In genomic region chr11:75078233-75078632, GRCh38 we compare ENCODE assay signal across 23 cellular contexts. TPM values are rescaled to one million over a fixed set of nuclear protein-coding genes. Genes with fewer than 3 reads are reported as not detected.
DNase-seq lines count a peak whose midpoint lies in the region; ATAC-seq and TF ChIP-seq lines count a peak whose summit lies in the region.
"Had no signal": no experiment of that assay in that cellular context is flagged by ENCODE, and none has a peak within 500 bp of the region (broad histone marks: within the 10 kb centered on the region; RNA-seq: fewer than 3 reads in every experiment).

No MANE protein-coding gene starts in this region.

- no peak overlapping the region for H3K4me2 ChIP-seq in GM23338
- no peak overlapping the region for H3K4me2 ChIP-seq in trophoblast cell (ENCODE audit: low read length)
- H3K4me2 ChIP-seq in smooth muscle cell = no peak overlapping the region
- H3K4me2 ChIP-seq: BLaER1 had no signal

- no peak overlapping the region for H4K12ac ChIP-seq in trophoblast cell (ENCODE audit: low read depth, low read length)

- no peak overlapping the region for H4K91ac ChIP-seq in trophoblast cell (ENCODE audit: low read depth, low read length)

- no peak overlapping the region for H3K9ac ChIP-seq in NT2/D1 (ENCODE audit: insufficient read length, low read depth)
- H3K9ac ChIP-seq in trophoblast cell (ENCODE audit: low read length) = no peak overlapping the region
- no peak overlapping the region for H3K9ac ChIP-seq in smooth muscle cell (ENCODE audit: low read depth)
- H3K9ac ChIP-seq: BLaER1 had no signal

- H2AFZ ChIP-seq in GM23338 = no peak overlapping the region
- H2AFZ ChIP-seq in trophoblast cell (ENCODE audit: insufficient read depth, low read length, poor library complexity) = no peak overlapping the region
- H2AFZ ChIP-seq in smooth muscle cell (ENCODE audit: low read depth) = no peak overlapping the region

- no peaks in the 10 kb centered on the region for H3K36me3 Mint-ChIP-seq in GM23338 (ENCODE audit: low read depth)
- H3K36me3 Mint-ChIP-seq: activated naive CD4-positive, alpha-beta T cell treated with anti-CD3 and anti-CD28 coated beads, Interleukin-2, amount 10 ng/mL, durations not matched to agents 7 days and 5 days; brain had no signal

- no peaks in the 10 kb centered on the region for H3K27me3 Mint-ChIP-seq in GM23338 (ENCODE audit: insufficient read depth, low read depth, poor library complexity)

- DNase-seq in GM23338 (ENCODE audit: low spot score) = peak; percentile 53
- peak; percentile 15 for DNase-seq in NT2/D1 (ENCODE audit: low read depth, low spot score)
- peak; percentile 22 for DNase-seq in choroid plexus epithelial cell (ENCODE audit: low read depth)
- peak; percentile 53 to 82 for DNase-seq in trophoblast cell
- DNase-seq in smooth muscle cell (lab: John Stamatoyannopoulos, UW; ENCODE audit: unreplicated experiment) = no peak
- DNase-seq in AML-193 (lab: John Stamatoyannopoulos, UW) = no peak
- no peak for DNase-seq in activated CD8-positive, alpha-beta memory T cell treated with anti-CD3 and anti-CD28 coated beads, Interleukin-2, amount 50 U/mL, for 48 hours
- DNase-seq: activated naive CD4-positive, alpha-beta T cell treated with anti-CD3 and anti-CD28 coated beads, Interleukin-2, amount 10 ng/mL, durations not matched to agents 7 days and 5 days; activated T-cell treated with anti-CD3 and anti-CD28 coated beads for 4 hours; DND-41; dorsolateral prefrontal cortex; NCI-H1417; NCI-H82; nephron progenitor cell; stimulated activated CD4-positive, alpha-beta T cell treated with anti-CD3 and anti-CD28 coated beads, Interleukin-12 subunit alpha, Interleukin-12 subunit beta, amount 100 ng/mL, for 4 hours; thyroid gland had no signal

- H3K27ac Mint-ChIP-seq in GM23338 = no peak overlapping the region
- H3K27ac Mint-ChIP-seq: activated naive CD4-positive, alpha-beta T cell treated with anti-CD3 and anti-CD28 coated beads, Interleukin-2, amount 10 ng/mL, durations not matched to agents 7 days and 5 days; brain; nephron progenitor cell had no signal

- no peak overlapping the region for H2BK5ac ChIP-seq in trophoblast cell (ENCODE audit: low read depth, low read length, poor library complexity)

- H3K4me3 ChIP-seq in GM23338 (no peak overlapping the region), NT2/D1 (ENCODE audit: insufficient read length, low read depth) (no peak overlapping the region), choroid plexus epithelial cell (ENCODE audit: low read depth, low read length) (no peak overlapping the region), trophoblast cell (ENCODE audit: low read depth, low read length) (no peak overlapping the region), smooth muscle cell (no peak overlapping the region)
- H3K4me3 ChIP-seq: BLaER1, dorsolateral prefrontal cortex, prostate gland, thyroid gland had no signal

- no peak overlapping the region for H3K18ac ChIP-seq in trophoblast cell (ENCODE audit: low read length)

- H3K36me3 ChIP-seq in GM23338 (ENCODE audit: insufficient read depth) (no peaks in the 10 kb centered on the region), NT2/D1 (ENCODE audit: insufficient read depth, insufficient read length, low read length) (no peaks in the 10 kb centered on the region), trophoblast cell (ENCODE audit: control insufficient read depth in 1 of 2, insufficient read depth in 2 of 2, low read length in 2 of 2) (no peaks in the 10 kb centered on the region), smooth muscle cell (ENCODE audit: low read depth) (no peaks in the 10 kb centered on the region)
- H3K36me3 ChIP-seq: BLaER1, prostate gland, thyroid gland had no signal

- no peak overlapping the region for H3K23ac ChIP-seq in trophoblast cell (ENCODE audit: low read length)

- ATAC-seq in GM23338 = no peak
- ATAC-seq in GM18907 (IDR thresholded peaks at IDR 0.05; ENCODE audit: unreplicated experiment) = no peak
- ATAC-seq: Panc1 had no signal

- H3K9me3 ChIP-seq in NT2/D1 (ENCODE audit: insufficient read depth, low read length) (no peaks in the 10 kb centered on the region), trophoblast cell (ENCODE audit: insufficient read depth, low read depth, low read length) (no peaks in the 10 kb centered on the region), smooth muscle cell (replicated peaks; ENCODE audit: low read depth) (no peaks in the 10 kb centered on the region)
- H3K9me3 ChIP-seq: prostate gland, thyroid gland had no signal

- H4K20me1 ChIP-seq in GM23338 (replicated peaks; ENCODE audit: insufficient read depth) = no peaks in the 10 kb centered on the region
- H4K20me1 ChIP-seq in smooth muscle cell (ENCODE audit: low read depth) = no peaks in the 10 kb centered on the region
- H4K20me1 ChIP-seq: BLaER1 had no signal

- WGBS in trophoblast cell (ENCODE audit: extremely low coverage, insufficient coverage, insufficient read length) = no CpG with 5 or more reads among the region's 2 CpGs
- WGBS in smooth muscle cell (ENCODE audit: low lambda C conversion rate) = 83% methylated on average over 2 of the region's 2 CpGs

- TF ChIP-seq CTCF in GM23338 (conservative IDR thresholded peaks at IDR 0.05; ENCODE audit: low read depth in 2 of 2) (no peak), choroid plexus epithelial cell (conservative IDR thresholded peaks at IDR 0.05; ENCODE audit: low read depth, low read length) (no peak), smooth muscle cell (IDR thresholded peaks at IDR 0.05; ENCODE audit: borderline replicate concordance, insufficient read depth, poor library complexity, severe bottlenecking) (no peak)

- H3K9me3 Mint-ChIP-seq in GM23338 = no peaks in the 10 kb centered on the region
- H3K9me3 Mint-ChIP-seq: activated naive CD4-positive, alpha-beta T cell treated with anti-CD3 and anti-CD28 coated beads, Interleukin-2, amount 10 ng/mL, durations not matched to agents 7 days and 5 days; brain; nephron progenitor cell had no signal

- H3K4me3 Mint-ChIP-seq in GM23338 = no peak overlapping the region
- H3K4me3 Mint-ChIP-seq: activated naive CD4-positive, alpha-beta T cell treated with anti-CD3 and anti-CD28 coated beads, Interleukin-2, amount 10 ng/mL, durations not matched to agents 7 days and 5 days; brain; nephron progenitor cell had no signal

- no peaks in the 10 kb centered on the region; the same call in 2 of the 3 replicates for H3K4me1 Mint-ChIP-seq in GM23338
- H3K4me1 Mint-ChIP-seq: activated naive CD4-positive, alpha-beta T cell treated with anti-CD3 and anti-CD28 coated beads, Interleukin-2, amount 10 ng/mL, durations not matched to agents 7 days and 5 days; brain; nephron progenitor cell had no signal

- H3K27ac ChIP-seq in GM23338 (ENCODE audit: low read depth) (no peak overlapping the region), trophoblast cell (ENCODE audit: low read depth, low read length) (no peak overlapping the region), smooth muscle cell (ENCODE audit: low read depth) (no peak overlapping the region)
- H3K27ac ChIP-seq: BLaER1, dorsolateral prefrontal cortex, prostate gland, thyroid gland had no signal

- H3K4me1 ChIP-seq in GM23338 (ENCODE audit: insufficient read depth) = no peaks in the 10 kb centered on the region
- H3K4me1 ChIP-seq in NT2/D1 (ENCODE audit: insufficient read depth, insufficient read length) = no peaks in the 10 kb centered on the region
- H3K4me1 ChIP-seq in trophoblast cell (ENCODE audit: control insufficient read depth in 1 of 2, insufficient read depth in 2 of 2, low read length in 2 of 2) = no peaks in the 10 kb centered on the region
- no peaks in the 10 kb centered on the region for H3K4me1 ChIP-seq in smooth muscle cell (ENCODE audit: low read depth)
- H3K4me1 ChIP-seq: BLaER1, prostate gland, thyroid gland had no signal

- H3K14ac ChIP-seq in trophoblast cell (ENCODE audit: low read length) = no peak overlapping the region

- H3K27me3 ChIP-seq in GM23338 (ENCODE audit: insufficient read depth) = no peaks in the 10 kb centered on the region
- H3K27me3 ChIP-seq in NT2/D1 (ENCODE audit: insufficient read depth, insufficient read length) = no peaks in the 10 kb centered on the region
- no peaks in the 10 kb centered on the region for H3K27me3 ChIP-seq in trophoblast cell (ENCODE audit: insufficient read depth, low read length)
- H3K27me3 ChIP-seq in smooth muscle cell (ENCODE audit: low read depth) = no peaks in the 10 kb centered on the region
- H3K27me3 ChIP-seq: BLaER1, thyroid gland had no signal

- H3K4ac ChIP-seq in trophoblast cell (ENCODE audit: low read depth, low read length) = no peak overlapping the region

- H2BK120ac ChIP-seq in trophoblast cell (ENCODE audit: insufficient read depth, low read length, poor library complexity) = no peak overlapping the region

- H3K79me2 ChIP-seq in GM23338 (replicated peaks; ENCODE audit: insufficient read depth) = no peaks in the 10 kb centered on the region
- no peaks in the 10 kb centered on the region for H3K79me2 ChIP-seq in trophoblast cell (ENCODE audit: control insufficient read depth, insufficient read depth, low read length, poor library complexity)
- H3K79me2 ChIP-seq in smooth muscle cell (ENCODE audit: low read depth) = no peaks in the 10 kb centered on the region

- H3F3A ChIP-seq in GM23338 (replicated peaks; ENCODE audit: low read depth) (no peaks in the 10 kb centered on the region), smooth muscle cell (ENCODE audit: low read depth) (no peaks in the 10 kb centered on the region)

- no peak overlapping the region for H4K8ac ChIP-seq in trophoblast cell (ENCODE audit: low read depth, low read length)

- no peak overlapping the region for H2BK12ac ChIP-seq in trophoblast cell (ENCODE audit: low read length)

- H3K9me2 ChIP-seq in GM23338 (ENCODE audit: insufficient read depth) = 0 out of 2 replicates have a peak, but pooled peaks cover 9% of the 10 kb centered on the region

- no peaks in the 10 kb centered on the region for H3K79me1 ChIP-seq in trophoblast cell (ENCODE audit: low read length)

- H2AK5ac ChIP-seq in trophoblast cell (ENCODE audit: low read length) = no peak overlapping the region

TF ChIP-seq in GM23338, 12 proteins besides CTCF, POLR2A, EP300 and RAD21 (continues in another document):
- TF ChIP-seq EZH2phosphoT487 (IDR thresholded peaks at IDR 0.05; ENCODE audit: unreplicated experiment) (no peak), ZNF331 (CRISPR knock-in tag; IDR thresholded peaks at IDR 0.05; ENCODE audit: low read depth) (no peak), CREB1 (CRISPR knock-in tag; IDR thresholded peaks at IDR 0.05; ENCODE audit: low read depth) (no peak)

RNA-seq across cellular contexts. Expression of gene OR2AT4, which starts 18.4 kb away (rescaled TPM):
- total RNA-seq in GM23338 (2014; rRNA removed; shearing (Covaris generic)) = not detected in 2 replicates
- polyA plus RNA-seq in GM23338 (2016; fragmentation: Nextera tagmentation; extraction: Ambion mirVana) = not detected in 2 replicates
- polyA plus RNA-seq in trophoblast cell (2013) = not detected in 2 replicates
- total RNA-seq in smooth muscle cell = not detected in 2 replicates
- not detected in 2 replicates for polyA plus RNA-seq in smooth muscle cell
- total RNA-seq: thyroid gland had no signal
- polyA plus RNA-seq: esophagus, keratinocyte had no signal

Comparison
In these comparisons a context has a peak if more than half of its experiments do, and no peak if none do; other contexts are left out.
1. DNase-seq: peak in GM23338 (single experiment), NT2/D1 (single experiment), choroid plexus epithelial cell (single experiment) and trophoblast cell (2 of 2); none in smooth muscle cell (single experiment), AML-193 (0 of 2) and activated CD8-positive, alpha-beta memory T cell treated with anti-CD3 and anti-CD28 coated beads, Interleukin-2, amount 50 U/mL, for 48 hours (single experiment).